In genomic region chr5:27702339-27702820, GRCh38 we compare ENCODE assay signal across 12 cellular contexts.
A peak's percentile ranks its signal among the peaks of the same experiment; 100 is the strongest.
DNase-seq lines count a peak whose midpoint lies in the region; ATAC-seq and TF ChIP-seq lines count a peak whose summit lies in the region.
"Had no signal": no experiment of that assay in that cellular context is flagged by ENCODE, and none has a peak within 500 bp of the region (broad histone marks: within the 10 kb centered on the region; RNA-seq: fewer than 3 reads in every experiment).

No MANE protein-coding gene starts in this region.

- no peak overlapping the region for H3K27ac Mint-ChIP-seq in endothelial cell (ENCODE audit: unreplicated experiment)
- H3K27ac Mint-ChIP-seq: memory B cell, T-cell had no signal

- H3K27ac ChIP-seq in osteoblast (ENCODE audit: low read depth, low read length): no peak overlapping the region
- H3K27ac ChIP-seq: 22Rv1 had no signal

- no peaks in the 10 kb centered on the region for H3K4me1 Mint-ChIP-seq in endothelial cell (ENCODE audit: unreplicated experiment)
- H3K4me1 Mint-ChIP-seq: memory B cell, T-cell had no signal

- DNase-seq in DMS53 (lab: John Stamatoyannopoulos, UW) (peak; percentile 44), DMS53 treated with DMSO at 0.1 percent for 48 hours (lab: John Stamatoyannopoulos, UW; ENCODE audit: unreplicated experiment) (no peak), NCI-H748 (lab: John Stamatoyannopoulos, UW; ENCODE audit: unreplicated experiment) (peak; percentile 82), choroid plexus epithelial cell (ENCODE audit: low read depth) (peak; percentile 86), osteoblast (ENCODE audit: insufficient read length, low spot score, missing footprints) (no peak), endothelial cell (ENCODE audit: low spot score) (no peak), epidermal melanocyte (ENCODE audit: insufficient read length, low spot score) (no peak)
- DNase-seq: NCI-H2029 treated with DMSO at 0.1 percent for 48 hours, T-cell had no signal

- no peaks in the 10 kb centered on the region for H3K9me3 ChIP-seq in osteoblast (ENCODE audit: low read depth, low read length)

- H3K27me3 ChIP-seq in osteoblast (ENCODE audit: insufficient read depth, low read length): no peaks in the 10 kb centered on the region

- H3K36me3 Mint-ChIP-seq in endothelial cell (ENCODE audit: low read depth, unreplicated experiment): no peaks in the 10 kb centered on the region
- H3K36me3 Mint-ChIP-seq: memory B cell, T-cell had no signal

- peaks cover 5% of the 10 kb centered on the region for H3K4me1 ChIP-seq in osteoblast (ENCODE audit: insufficient read depth, low read length)

- H3K27me3 Mint-ChIP-seq in endothelial cell (ENCODE audit: unreplicated experiment): no peaks in the 10 kb centered on the region
- H3K27me3 Mint-ChIP-seq: memory B cell, T-cell had no signal

- ATAC-seq in GM21360 (IDR thresholded peaks at IDR 0.05; ENCODE audit: unreplicated experiment): no peak
- ATAC-seq: T-cell had no signal

- H3K9me3 Mint-ChIP-seq in endothelial cell (ENCODE audit: unreplicated experiment): no peaks in the 10 kb centered on the region
- H3K9me3 Mint-ChIP-seq: memory B cell had no signal

- TF ChIP-seq CTCF in choroid plexus epithelial cell (conservative IDR thresholded peaks at IDR 0.05; ENCODE audit: low read depth, low read length): no peak
- TF ChIP-seq CTCF in osteoblast (IDR thresholded peaks at IDR 0.05; ENCODE audit: extremely low read depth, low read depth, low read length): no peak
- TF ChIP-seq CTCF in endothelial cell (IDR thresholded peaks at IDR 0.05; ENCODE audit: unreplicated experiment): no peak

- H3K4me3 ChIP-seq in choroid plexus epithelial cell (ENCODE audit: low read depth, low read length) (no peak overlapping the region), osteoblast (ENCODE audit: insufficient read depth, low read length) (no peak overlapping the region)

- no peak overlapping the region for H2AFZ ChIP-seq in osteoblast (ENCODE audit: low read length)

- peak overlapping the region; percentile 13 for H3K4me2 ChIP-seq in osteoblast (ENCODE audit: insufficient read depth, low read length)

- H3K79me2 ChIP-seq in osteoblast (ENCODE audit: insufficient read depth, low read length): no peaks in the 10 kb centered on the region

- no peaks in the 10 kb centered on the region for H4K20me1 ChIP-seq in osteoblast (ENCODE audit: insufficient read depth, low read length)

- H3K36me3 ChIP-seq in osteoblast (ENCODE audit: insufficient read depth, low read length): no peaks in the 10 kb centered on the region

- H3K4me3 Mint-ChIP-seq in endothelial cell (ENCODE audit: unreplicated experiment): no peak overlapping the region
- H3K4me3 Mint-ChIP-seq: memory B cell, T-cell had no signal

Comparison
In these comparisons a context has a peak if more than half of its experiments do, and no peak if none do; other contexts are left out.
1. DNase-seq: peak in DMS53 (single experiment), NCI-H748 (single experiment) and choroid plexus epithelial cell (single experiment); none in DMS53 treated with DMSO at 0.1 percent for 48 hours (single experiment), osteoblast (single experiment), endothelial cell (single experiment) and epidermal melanocyte (single experiment).